Comparison of ENCODE assay signal across 8 cellular contexts in genomic region chr10:101043356-101043707, GRCh38. TPM values are rescaled to one million over a fixed set of nuclear protein-coding genes. Genes with fewer than 3 reads are reported as not detected.
A peak's percentile ranks its signal among the peaks of the same experiment; 100 is the strongest.
DNase-seq lines count a peak whose midpoint lies in the region; ATAC-seq and TF ChIP-seq lines count a peak whose summit lies in the region.

No MANE protein-coding gene starts in this region.

- BruUV-seq in Caco-2 (replicated peaks; lab: Mats Ljungman, UMichigan), result TSS peak; percentile 92

- CTCF ChIA-PET in Caco-2 (lab: Charles Lee), result interaction anchor here (0.6 to 3.1 kb wide), 23 partner anchors 8 to 171 kb away, joined by 3 to 47 read pairs (median 4); partner anchors contain the start of genes KAZALD1, PDZD7, SFXN3 and TLX1

- TF ChIP-seq CTCF in Caco-2 (IDR thresholded peaks at IDR 0.05; ENCODE audit: insufficient read depth in 1 of 2, low read depth in 1 of 2, low read length in 1 of 2, severe bottlenecking in 1 of 2, unreplicated experiment in 1 of 2), result no peak
- no peak for TF ChIP-seq CTCF in coronary artery (IDR thresholded peaks at IDR 0.05)
- no peak for TF ChIP-seq CTCF in neural crest cell (conservative IDR thresholded peaks at IDR 0.05)

- DNase-seq in Caco-2 (no peak), NCI-H146 (lab: John Stamatoyannopoulos, UW) (peak; percentile 50), coronary artery (ENCODE audit: low spot score) (no peak), neural crest cell (ENCODE audit: low read depth, low spot score) (no peak), NCI-H748 treated with DMSO at 0.1 percent for 48 hours (lab: John Stamatoyannopoulos, UW) (no peak), CD1c-positive myeloid dendritic cell (ENCODE audit: extremely low spot score) (no peak)

- H3K36me3 ChIP-seq in Caco-2 (ENCODE audit: control insufficient read depth, insufficient read depth, low read length), result no peaks in the 10 kb centered on the region

- H3K9me3 ChIP-seq in Caco-2, result no peaks in the 10 kb centered on the region

- no peaks in the 10 kb centered on the region for H3K27me3 Mint-ChIP-seq in Caco-2 (ENCODE audit: insufficient read depth, unreplicated experiment)
- H3K27me3 Mint-ChIP-seq in neural crest cell (ENCODE audit: low read depth), result peaks cover 49% of the 10 kb centered on the region

- H3K36me3 Mint-ChIP-seq in Caco-2 (ENCODE audit: insufficient read depth, unreplicated experiment) (no peaks in the 10 kb centered on the region), neural crest cell (ENCODE audit: low read depth) (peaks cover 3% of the 10 kb centered on the region)

- H3K4me1 Mint-ChIP-seq in Caco-2 (ENCODE audit: low read depth, unreplicated experiment) (peaks cover 14% of the 10 kb centered on the region), neural crest cell (peaks cover 58% of the 10 kb centered on the region)

- H3K27ac ChIP-seq in coronary artery, result peak overlapping the region; percentile 84 to 91

- H3K27ac Mint-ChIP-seq in Caco-2 (ENCODE audit: unreplicated experiment) (peak overlapping the region; percentile 99), neural crest cell (ENCODE audit: unreplicated experiment) (peak overlapping the region; percentile 98)

- H3K27me3 ChIP-seq in Caco-2 (replicated peaks; ENCODE audit: control insufficient read depth, insufficient read depth, low read length), result no peaks in the 10 kb centered on the region

- H3K4me3 ChIP-seq in Caco-2 (ENCODE audit: low read depth, low read length) (peak overlapping the region; percentile 40), coronary artery (peak overlapping the region; percentile 69)

- ATAC-seq in GM19324 (IDR thresholded peaks at IDR 0.05; ENCODE audit: low FRiP score, unreplicated experiment) (no peak), GM21447 (IDR thresholded peaks at IDR 0.05; ENCODE audit: unreplicated experiment) (no peak)

- peaks cover 24% of the 10 kb centered on the region for H3K4me1 ChIP-seq in Caco-2

- H3K4me3 Mint-ChIP-seq in Caco-2 (ENCODE audit: unreplicated experiment), result peak overlapping the region; percentile 92
- peak overlapping the region; percentile 95 for H3K4me3 Mint-ChIP-seq in neural crest cell

- H3K9me3 Mint-ChIP-seq in Caco-2 (ENCODE audit: unreplicated experiment) (no peaks in the 10 kb centered on the region), neural crest cell (no peaks in the 10 kb centered on the region)

- intact Hi-C loops in Caco-2 (cut with micrococcal nuclease; ENCODE audit: unreplicated experiment), result loop anchor here (1.0 kb wide), 1 partner anchor 17 kb away; no protein-coding TSS in a partner anchor

- POLR2A ChIA-PET in Caco-2 (lab: Charles Lee), result interaction anchor here (0.7 to 2.1 kb wide), 9 partner anchors 9 to 162 kb away, joined by 3 to 24 read pairs (median 9); partner anchors contain the start of genes KAZALD1, PDZD7 and SFXN3

RNA-seq across cellular contexts. Expression of gene SFXN3, which starts 12.3 kb away (rescaled TPM):
- 23.4 and 30.3 TPM in 2 replicates for total RNA-seq in Caco-2 (2022)
- total RNA-seq in neural crest cell, result 1.9 and 2.1 TPM in 2 replicates

RNA-seq across cellular contexts. Expression of gene PDZD7, which starts 12.4 kb away (rescaled TPM):
- 1.4 and 1.5 TPM in 2 replicates for total RNA-seq in Caco-2 (2022)
- 0.50 and 0.68 TPM in 2 replicates for total RNA-seq in neural crest cell

RNA-seq across cellular contexts. Expression of gene KAZALD1, which starts 18.5 kb away (rescaled TPM):
- 41.3 and 42.3 TPM in 2 replicates for total RNA-seq in Caco-2 (2022)
- total RNA-seq in neural crest cell, result 1.4 and 2.9 TPM in 2 replicates

RNA-seq across cellular contexts. Expression of gene LZTS2, which starts 43.7 kb away (rescaled TPM):
- 53.3 and 54.8 TPM in 2 replicates for total RNA-seq in Caco-2 (2022)
- total RNA-seq in neural crest cell, result 70.8 and 71.0 TPM in 2 replicates

RNA-seq across cellular contexts. Expression of gene TWNK, which starts 56.0 kb away (rescaled TPM):
- total RNA-seq in Caco-2 (2022) (26.2 and 29.8 TPM in 2 replicates), neural crest cell (14.3 and 14.6 TPM in 2 replicates)

Comparison
In these comparisons a context has a peak if more than half of its experiments do, and no peak if none do; other contexts are left out.
1. RNA of gene KAZALD1, which starts 18.5 kb away (total RNA-seq): 41.3 to 42.3 TPM in Caco-2; 1.4 to 2.9 TPM in neural crest cell; every median in the first group is over 10 times any median in the second.